In genomic region chr19:16381756-16382401, GRCh38 we compare ENCODE assay signal across 8 cellular contexts. TPM values are rescaled to one million over a fixed set of nuclear protein-coding genes. Genes with fewer than 3 reads are reported as not detected.
DNase-seq lines count a peak whose midpoint lies in the region; ATAC-seq and TF ChIP-seq lines count a peak whose summit lies in the region.

No MANE protein-coding gene starts in this region.

- POLR2A ChIA-PET in MCF 10A (lab: Yijun Ruan, JAX): no interaction called here

- CTCF ChIA-PET in MCF 10A (lab: Yijun Ruan, JAX): interaction anchor here (0.6 to 5.5 kb wide), 8 partner anchors 10 to 155 kb away, joined by 3 to 90 read pairs (median 3); no protein-coding TSS in a partner anchor

- H3K9me3 ChIP-seq in KOPT-K1 (ENCODE audit: insufficient read depth, low read length, poor library complexity, severe bottlenecking): no peaks in the 10 kb centered on the region
- no peaks in the 10 kb centered on the region for H3K9me3 ChIP-seq in effector memory CD4-positive, alpha-beta T cell (ENCODE audit: control insufficient read depth, low read length)

- H3K27ac ChIP-seq in KOPT-K1 (ENCODE audit: low read depth, low read length, poor library complexity, severe bottlenecking): peak overlapping the region; percentile 41
- peak overlapping the region; percentile 70 for H3K27ac ChIP-seq in effector memory CD4-positive, alpha-beta T cell (ENCODE audit: insufficient read depth, low read length, poor library complexity, severe bottlenecking)

- peaks cover 58% of the 10 kb centered on the region for H3K36me3 ChIP-seq in KOPT-K1 (ENCODE audit: insufficient read depth, low read length)
- H3K36me3 ChIP-seq in effector memory CD4-positive, alpha-beta T cell (ENCODE audit: control insufficient read depth, insufficient read depth, low read length): peaks cover 23% of the 10 kb centered on the region

- no peak overlapping the region for H3K4me3 ChIP-seq in effector memory CD4-positive, alpha-beta T cell (ENCODE audit: insufficient read depth, low read depth, low read length, poor library complexity, severe bottlenecking)

- TF ChIP-seq CTCF in MCF 10A (IDR thresholded peaks at IDR 0.05; ENCODE audit: unreplicated experiment): no peak

- intact Hi-C loops in MCF 10A (cut with micrococcal nuclease): no loop called here

- no peak overlapping the region for H3K27ac Mint-ChIP-seq in MCF 10A (ENCODE audit: low read depth, unreplicated experiment)

- in situ Hi-C loops in ACHN (cut with HindIII; ENCODE audit: low pct_ligation_motif_present, low pct_unique_long_range_greater_than_20kb, low sequenced_read_pairs): no loop called here

- peaks cover 22% of the 10 kb centered on the region for H3K36me3 Mint-ChIP-seq in MCF 10A (ENCODE audit: insufficient read depth, unreplicated experiment)

- no peaks in the 10 kb centered on the region for H3K27me3 ChIP-seq in effector memory CD4-positive, alpha-beta T cell (replicated peaks; ENCODE audit: control insufficient read depth, insufficient read depth, low read length, poor library complexity, severe bottlenecking)

- no peak for ATAC-seq in GM21526 (IDR thresholded peaks at IDR 0.05; ENCODE audit: low FRiP score, unreplicated experiment)

- H3K4me1 ChIP-seq in effector memory CD4-positive, alpha-beta T cell (ENCODE audit: control insufficient read depth, insufficient read depth, low read length, poor library complexity, severe bottlenecking): peaks cover 51% of the 10 kb centered on the region

- no TSS peak for BruUV-seq in MCF 10A (replicated peaks; lab: Mats Ljungman, UMichigan)

- no peak overlapping the region for H3K4me3 Mint-ChIP-seq in MCF 10A (ENCODE audit: unreplicated experiment)

- no peaks in the 10 kb centered on the region for H3K9me3 Mint-ChIP-seq in MCF 10A (ENCODE audit: unreplicated experiment)

- no peaks in the 10 kb centered on the region for H3K4me1 Mint-ChIP-seq in MCF 10A (ENCODE audit: insufficient read depth, unreplicated experiment)

- DNase-seq in effector memory CD4-positive, alpha-beta T cell: no peak
- peak; percentile 84 for DNase-seq in medulla oblongata (ENCODE audit: extremely low spot score)
- peak; percentile 99 for DNase-seq in stromal cell of bone marrow (ENCODE audit: low read depth)
- DNase-seq in NCI-H82 (lab: John Stamatoyannopoulos, UW): no peak
- DNase-seq in MCF 10A (ENCODE audit: unreplicated experiment): no peak
- DNase-seq in ACHN: no peak

- H3K27me3 Mint-ChIP-seq in MCF 10A (ENCODE audit: insufficient read depth, unreplicated experiment): no peaks in the 10 kb centered on the region

RNA-seq across cellular contexts. Expression of gene KLF2, which starts 57.3 kb away (rescaled TPM):
- 3.3 and 3.8 TPM in 2 replicates for total RNA-seq in MCF 10A (2022)

Comparison
In these comparisons a context has a peak if more than half of its experiments do, and no peak if none do; other contexts are left out.
1. DNase-seq: peak in medulla oblongata (single experiment) and stromal cell of bone marrow (single experiment); none in effector memory CD4-positive, alpha-beta T cell (0 of 3), NCI-H82 (single experiment), MCF 10A (single experiment) and ACHN (single experiment).